8 cellular contexts compared by ENCODE assay signal in genomic region chr3:196684548-196685407, GRCh38. TPM values are rescaled to one million over a fixed set of nuclear protein-coding genes. Genes with fewer than 3 reads are reported as not detected.
DNase-seq lines count a peak whose midpoint lies in the region; ATAC-seq, FAIRE-seq and TF ChIP-seq lines count a peak whose summit lies in the region.

No MANE protein-coding gene starts in this region.

- 0 out of 4 replicates have a peak, but pooled peaks have one; percentile 23 to 53 for TF ChIP-seq EP300 in GM12878 (IDR thresholded peaks at IDR 0.05; ENCODE audit: borderline replicate concordance in 1 of 2, control insufficient read depth in 1 of 2, low read depth in 2 of 2, low read length in 2 of 2)

- 20% methylated on average over 24 of the region's 24 CpGs for WGBS in GM12878 (ENCODE audit: insufficient coverage, insufficient replicate concordance, low lambda C conversion rate, missing lambda C conversion rate)

- H2AFZ ChIP-seq in GM12878 (ENCODE audit: control insufficient read depth, low read depth, low read length) = peak overlapping the region; percentile 65

- peak; percentile 69 to 86 (median 83) for TF ChIP-seq CTCF in GM12878 (IDR thresholded peaks at IDR 0.05 in 2 of 3, conservative IDR thresholded peaks at IDR 0.05 in 1 of 3; ENCODE audit: control insufficient read depth in 2 of 3, extremely low read depth in 1 of 3, insufficient read depth in 1 of 3, low read depth in 3 of 3, low read length in 3 of 3)

- POLR2A ChIA-PET in GM12878 (lab: Charles Lee) = interaction anchor here (0.6 to 2.5 kb wide), 7 partner anchors 10 to 550 kb away, joined by 3 to 10 read pairs (median 3); no protein-coding TSS in a partner anchor

- FAIRE-seq in GM12878 (lab: Jason Lieb, UNC) = peak; percentile 92

- H3K27me3 ChIP-seq in GM12878 (replicated peaks in 1 of 2; ENCODE audit: control insufficient read depth in 2 of 2, insufficient read depth in 2 of 2, low read length in 1 of 2) = no peaks in the 10 kb centered on the region

- DNase-seq in NCI-H2171 treated with DMSO at 0.1 percent for 48 hours (lab: John Stamatoyannopoulos, UW) = peak; percentile 43
- no peak for DNase-seq in NCI-H2171 (lab: John Stamatoyannopoulos, UW)
- DNase-seq in NCI-H146 (lab: John Stamatoyannopoulos, UW) = peak; percentile 78
- DNase-seq in T-helper 2 cell treated with Interferon-gamma antibody and Interleukin-4, amounts not matched to agents 5 μg/mL and 100 μg/mL, for 36 hours (ENCODE audit: low spot score) = peak; percentile 75
- DNase-seq in GM12878 (ENCODE audit: low read depth, low spot score) = peak; percentile 83
- DNase-seq in inferior parietal cortex (ENCODE audit: extremely low spot score) = peak; percentile 85
- peak; percentile 33 to 44 for DNase-seq in stimulated activated CD4-positive, alpha-beta T cell treated with anti-CD3 and anti-CD28 coated beads, Interleukin-15, amount 100 ng/mL, for 48 hours (ENCODE audit: low read depth in 2 of 2)

- H3K79me2 ChIP-seq in GM12878 (ENCODE audit: control insufficient read depth, insufficient read depth, low read length) = no peaks in the 10 kb centered on the region

- in situ Hi-C loops in GM12878 (cut with MboI) = loop anchor here (5.0 kb wide), 1 partner anchor 77 kb away; no protein-coding TSS in a partner anchor

- H3K4me3 ChIP-seq in GM12878 = no peak overlapping the region

- peaks cover 11% of the 10 kb centered on the region for H3K36me3 Mint-ChIP-seq in T-helper 2 cell treated with Interferon-gamma antibody and Interleukin-4, amounts not matched to agents 5 μg/mL and 100 μg/mL, for 36 hours (ENCODE audit: low read depth)

- peaks cover 11% of the 10 kb centered on the region for H3K9me3 Mint-ChIP-seq in T-helper 2 cell treated with Interferon-gamma antibody and Interleukin-4, amounts not matched to agents 5 μg/mL and 100 μg/mL, for 36 hours

- no peaks in the 10 kb centered on the region for H3K27me3 Mint-ChIP-seq in T-helper 2 cell treated with Interferon-gamma antibody and Interleukin-4, amounts not matched to agents 5 μg/mL and 100 μg/mL, for 36 hours (ENCODE audit: low read depth)

- no peak overlapping the region for H3K27ac ChIP-seq in GM12878 (ENCODE audit: control insufficient read depth, insufficient read depth)

- no peak for TF ChIP-seq POLR2A in GM12878 (IDR thresholded peaks at IDR 0.05; ENCODE audit: low read depth, low read length)

- peak overlapping the region; percentile 71 for H3K27ac Mint-ChIP-seq in T-helper 2 cell treated with Interferon-gamma antibody and Interleukin-4, amounts not matched to agents 5 μg/mL and 100 μg/mL, for 36 hours

- peaks cover 28% of the 10 kb centered on the region for H3K4me1 Mint-ChIP-seq in T-helper 2 cell treated with Interferon-gamma antibody and Interleukin-4, amounts not matched to agents 5 μg/mL and 100 μg/mL, for 36 hours (ENCODE audit: low read depth)

- H3K36me3 ChIP-seq in GM12878 (ENCODE audit: control insufficient read depth in 2 of 2, insufficient read depth in 2 of 2, low read length in 1 of 2) = no peaks in the 10 kb centered on the region

- RAD21 ChIA-PET in GM12878 (lab: Charles Lee; ENCODE audit: unreplicated experiment) = interaction anchor here (0.6 to 3.2 kb wide), 14 partner anchors 22 to 190 kb away, joined by 3 to 50 read pairs (median 3); partner anchors contain the start of genes NRROS and PAK2

- no peak overlapping the region for H3K4me2 ChIP-seq in GM12878 (ENCODE audit: control insufficient read depth, insufficient read depth)

- intact Hi-C loops in GM12878 (cut with micrococcal nuclease; ENCODE audit: unreplicated experiment) = loop anchor here (1.0 to 2.0 kb wide), 4 partner anchors 41 to 156 kb away; no protein-coding TSS in a partner anchor

- SMC1A ChIA-PET in GM12878 (lab: Charles Lee; ENCODE audit: uncharacterized antibody, unreplicated experiment) = interaction anchor here (0.6 to 5.0 kb wide), 17 partner anchors 13 to 434 kb away, joined by 3 to 72 read pairs (median 4); partner anchors contain the start of gene NRROS

- no TSS peak for BruUV-seq in GM12878 (replicated peaks; lab: Mats Ljungman, UMichigan)

- CTCF ChIA-PET in GM12878 (lab: Yijun Ruan, JAX) = interaction anchor here (0.6 to 5.8 kb wide), 24 partner anchors 8 to 723 kb away, joined by 3 to 144 read pairs (median 4); partner anchors contain the start of genes NCBP2 and NRROS

- H3K9ac ChIP-seq in GM12878 (ENCODE audit: control insufficient read depth, insufficient read depth, low read length) = no peak overlapping the region

- ATAC-seq in HG02763 (IDR thresholded peaks at IDR 0.05; ENCODE audit: unreplicated experiment) (peak; percentile 88), GM12878 (peak; percentile 98)

- peak overlapping the region; percentile 42 for H3K4me3 Mint-ChIP-seq in T-helper 2 cell treated with Interferon-gamma antibody and Interleukin-4, amounts not matched to agents 5 μg/mL and 100 μg/mL, for 36 hours

- TF ChIP-seq RAD21 in GM12878 (IDR thresholded peaks at IDR 0.05; ENCODE audit: insufficient read depth, low read depth, low read length) = peak; percentile 87

- no peaks in the 10 kb centered on the region; the same call in 2 of the 3 replicates for H3K9me3 ChIP-seq in GM12878 (replicated peaks; ENCODE audit: control insufficient read depth, insufficient read depth, low read length)

- no peaks in the 10 kb centered on the region; the same call in 1 of the 2 replicates for H3K4me1 ChIP-seq in GM12878 (ENCODE audit: control insufficient read depth, insufficient read depth, low read length)

- H4K20me1 ChIP-seq in GM12878 (ENCODE audit: control insufficient read depth, insufficient read depth) = no peaks in the 10 kb centered on the region

RNA-seq across cellular contexts. Expression of gene CEP19, which starts 27.3 kb away (rescaled TPM):
- 0.22 and 0.23 TPM in 2 replicates for total RNA-seq in GM12878 (2013; cell fraction: nucleolus; rRNA removed)
- total RNA-seq in GM12878 (2014; rRNA removed) (2.0 and 2.5 TPM in 2 replicates), GM12878 (2014; rRNA removed; fragmentation: Illumina TruSeq; extraction: Trizol) (2.7 and 2.9 TPM in 2 replicates), GM12878 (2021) (1.6 and 1.9 TPM in 2 replicates)
- polyA plus RNA-seq in GM12878 (2011; ENCODE audit: low read depth) = 0.76 TPM
- polyA plus RNA-seq in GM12878 (2011; rRNA removed) (1.9 and 2.8 TPM in 2 replicates), GM12878 (2014; fragmentation: Illumina TruSeq; extraction: Trizol) (3.1 and 4.5 TPM in 2 replicates), GM12878 (2014; fragmentation: Nextera tagmentation; extraction: Ambion mirVana) (1 to 10 TPM; 2.4 to 2.8 TPM), GM12878 (2014; rRNA removed) (2.2 and 2.6 TPM in 2 replicates), GM12878 (2016; fragmentation: Nextera tagmentation; extraction: Ambion mirVana) (1 to 10 TPM; 5.6 to 5.9 TPM)
- 0.76 and 0.95 TPM in 2 replicates for polyA plus RNA-seq in GM12878 (2011; cell fraction: cytosol; rRNA removed)
- polyA plus RNA-seq in GM12878 (2011; cell fraction: nucleus; rRNA removed) = 0.23 and 0.24 TPM in 2 replicates
- 1.2 and 2.3 TPM in 2 replicates for polyA plus RNA-seq in GM12878 (2012)
- polyA minus RNA-seq in GM12878 (2011; rRNA and poly(A)+ RNA removed) = 0.41 and 0.73 TPM in 2 replicates
- not detected in 2 replicates for polyA minus RNA-seq in GM12878 (2011; cell fraction: cytosol; rRNA and poly(A)+ RNA removed)
- polyA minus RNA-seq in GM12878 (2011; cell fraction: nucleus; rRNA and poly(A)+ RNA removed) = 0.60 TPM in 1 of 2 replicates, not detected in the other

RNA-seq across cellular contexts. Expression of gene PIGX, which starts 27.4 kb away (rescaled TPM):
- total RNA-seq in GM12878 (2013; cell fraction: nucleolus; rRNA removed) = 12.4 TPM in 2 replicates
- total RNA-seq in GM12878 (2014; rRNA removed) = 23.8 and 31.9 TPM in 2 replicates
- 22.6 and 22.9 TPM in 2 replicates for total RNA-seq in GM12878 (2014; rRNA removed; fragmentation: Illumina TruSeq; extraction: Trizol)
- 21.8 and 27.1 TPM in 2 replicates for total RNA-seq in GM12878 (2021)
- polyA plus RNA-seq in GM12878 (2011; ENCODE audit: low read depth) = 8.6 TPM
- polyA plus RNA-seq in GM12878 (2011; rRNA removed) = 17.6 and 26.2 TPM in 2 replicates
- 7.9 and 8.1 TPM in 2 replicates for polyA plus RNA-seq in GM12878 (2011; cell fraction: cytosol; rRNA removed)
- polyA plus RNA-seq in GM12878 (2011; cell fraction: nucleus; rRNA removed) = 5.1 and 5.5 TPM in 2 replicates
- 11.6 and 13.9 TPM in 2 replicates for polyA plus RNA-seq in GM12878 (2012)
- polyA plus RNA-seq in GM12878 (2014; fragmentation: Illumina TruSeq; extraction: Trizol) = 25.5 and 29.7 TPM in 2 replicates
- polyA plus RNA-seq in GM12878 (2014; fragmentation: Nextera tagmentation; extraction: Ambion mirVana) = 1 to 10 TPM; 3.8 to 9.7 TPM
- polyA plus RNA-seq in GM12878 (2014; rRNA removed) = 23.5 and 27.3 TPM in 2 replicates
- polyA plus RNA-seq in GM12878 (2016; fragmentation: Nextera tagmentation; extraction: Ambion mirVana) = 10 to 100 TPM in 1 of 2 experiments, 1 to 10 TPM in 1; 5.7 to 40.0 TPM
- polyA minus RNA-seq in GM12878 (2011; rRNA and poly(A)+ RNA removed) = 10.5 and 11.1 TPM in 2 replicates
- 5.1 and 5.5 TPM in 2 replicates for polyA minus RNA-seq in GM12878 (2011; cell fraction: cytosol; rRNA and poly(A)+ RNA removed)
- 5.0 and 5.3 TPM in 2 replicates for polyA minus RNA-seq in GM12878 (2011; cell fraction: nucleus; rRNA and poly(A)+ RNA removed)

RNA-seq across cellular contexts. Expression of gene NRROS, which starts 45.3 kb away (rescaled TPM):
- 70.0 and 72.5 TPM in 2 replicates for total RNA-seq in GM12878 (2013; cell fraction: nucleolus; rRNA removed)
- total RNA-seq in GM12878 (2014; rRNA removed) (18.5 and 24.1 TPM in 2 replicates), GM12878 (2014; rRNA removed; fragmentation: Illumina TruSeq; extraction: Trizol) (5.4 and 6.8 TPM in 2 replicates), GM12878 (2021) (42.2 and 44.0 TPM in 2 replicates)
- polyA plus RNA-seq in GM12878 (2011; ENCODE audit: low read depth) = 10.4 TPM
- polyA plus RNA-seq in GM12878 (2011; rRNA removed) (4.2 and 14.0 TPM in 2 replicates), GM12878 (2014; fragmentation: Illumina TruSeq; extraction: Trizol) (5.1 and 12.8 TPM in 2 replicates), GM12878 (2014; fragmentation: Nextera tagmentation; extraction: Ambion mirVana) (under 1 TPM; 0.35 TPM), GM12878 (2014; rRNA removed) (25.2 and 26.8 TPM in 2 replicates), GM12878 (2016; fragmentation: Nextera tagmentation; extraction: Ambion mirVana) (10 to 100 TPM in 1 of 2 experiments, 1 to 10 TPM in 1; 7.8 to 12.4 TPM)
- 12.0 and 13.3 TPM in 2 replicates for polyA plus RNA-seq in GM12878 (2011; cell fraction: cytosol; rRNA removed)
- polyA plus RNA-seq in GM12878 (2011; cell fraction: nucleus; rRNA removed) = 33.2 and 39.5 TPM in 2 replicates
- 23.8 and 29.3 TPM in 2 replicates for polyA plus RNA-seq in GM12878 (2012)
- 13.3 and 21.8 TPM in 2 replicates for polyA minus RNA-seq in GM12878 (2011; rRNA and poly(A)+ RNA removed)
- 6.9 and 9.0 TPM in 2 replicates for polyA minus RNA-seq in GM12878 (2011; cell fraction: cytosol; rRNA and poly(A)+ RNA removed)
- 9.7 and 20.3 TPM in 2 replicates for polyA minus RNA-seq in GM12878 (2011; cell fraction: nucleus; rRNA and poly(A)+ RNA removed)

RNA-seq across cellular contexts. Expression of gene PAK2, which starts 54.9 kb away (rescaled TPM):
- 30.3 and 31.9 TPM in 2 replicates for total RNA-seq in GM12878 (2013; cell fraction: nucleolus; rRNA removed)
- total RNA-seq in GM12878 (2014; rRNA removed) (13.4 and 15.7 TPM in 2 replicates), GM12878 (2014; rRNA removed; fragmentation: Illumina TruSeq; extraction: Trizol) (21.9 and 23.3 TPM in 2 replicates), GM12878 (2021) (54.5 and 59.1 TPM in 2 replicates)
- polyA plus RNA-seq in GM12878 (2011; ENCODE audit: low read depth) = 23.4 TPM
- polyA plus RNA-seq in GM12878 (2011; rRNA removed) (44.7 and 46.5 TPM in 2 replicates), GM12878 (2014; fragmentation: Illumina TruSeq; extraction: Trizol) (43.4 and 52.2 TPM in 2 replicates), GM12878 (2014; fragmentation: Nextera tagmentation; extraction: Ambion mirVana) (10 to 100 TPM in 1 of 2 experiments, 1 to 10 TPM in 1; 9.0 to 11.7 TPM), GM12878 (2014; rRNA removed) (17.5 and 18.2 TPM in 2 replicates), GM12878 (2016; fragmentation: Nextera tagmentation; extraction: Ambion mirVana) (10 to 100 TPM; 32.1 to 35.9 TPM)
- polyA plus RNA-seq in GM12878 (2011; cell fraction: cytosol; rRNA removed) = 34.2 and 44.8 TPM in 2 replicates
- polyA plus RNA-seq in GM12878 (2011; cell fraction: nucleus; rRNA removed) = 15.1 and 15.6 TPM in 2 replicates
- polyA plus RNA-seq in GM12878 (2012) = 43.8 and 44.0 TPM in 2 replicates
- polyA minus RNA-seq in GM12878 (2011; rRNA and poly(A)+ RNA removed) = 84.2 and 128 TPM in 2 replicates
- polyA minus RNA-seq in GM12878 (2011; cell fraction: cytosol; rRNA and poly(A)+ RNA removed) = 42.6 and 49.1 TPM in 2 replicates
- 5.1 and 8.1 TPM in 2 replicates for polyA minus RNA-seq in GM12878 (2011; cell fraction: nucleus; rRNA and poly(A)+ RNA removed)
